In the genomic region with DNA sequence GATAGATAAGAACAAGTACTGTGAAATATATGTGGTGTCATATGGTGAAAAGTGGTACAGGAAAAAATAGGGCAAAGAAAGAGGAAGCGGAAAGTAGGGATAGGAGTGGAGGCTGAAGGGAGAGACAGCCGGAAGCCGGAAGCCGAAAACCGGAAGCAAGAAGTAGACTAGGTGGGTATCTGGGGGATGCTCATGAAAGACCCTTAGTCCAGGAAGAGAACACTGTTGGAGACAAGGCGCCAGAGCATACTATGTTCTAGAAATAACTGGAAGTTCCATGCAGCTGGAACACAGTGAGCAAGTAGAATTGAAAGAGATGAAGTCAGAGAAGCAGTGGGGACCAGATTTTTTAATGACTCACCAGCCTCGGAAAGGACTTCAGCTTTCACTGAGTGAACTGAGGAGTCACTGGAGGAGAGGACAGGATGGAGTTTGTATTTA, we compare ENCODE assay signal across 1 cellular context.
TF ChIP-seq lines count a peak whose summit lies in the region.

No MANE protein-coding gene starts in this region.

TF ChIP-seq in K562, 482 proteins besides CTCF, POLR2A, EP300 and RAD21 (continued from another document and continues in another):
- TF ChIP-seq SMARCE1 (IDR thresholded peaks at IDR 0.05) (peak; percentile 49; the same call in 1 of the 2 replicates), ZNF212 (CRISPR knock-in tag; IDR thresholded peaks at IDR 0.05) (no peak), ZNF316 (IDR thresholded peaks at IDR 0.05) (0 out of 2 replicates have a peak, but pooled peaks have one; percentile 14), MEIS2 (IDR thresholded peaks at IDR 0.05; ENCODE audit: partially characterized antibody) (peak; percentile 11), MCM7 (IDR thresholded peaks at IDR 0.05) (no peak), CTBP1 (IDR thresholded peaks at IDR 0.05; ENCODE audit: borderline replicate concordance) (peak; percentile 67), NFRKB (IDR thresholded peaks at IDR 0.05; ENCODE audit: low read depth) (peak; percentile 74), ESRRA (IDR thresholded peaks at IDR 0.05; ENCODE audit: borderline replicate concordance, low read depth) (0 out of 2 replicates have a peak, but pooled peaks have one; percentile 32), ZEB2 (IDR thresholded peaks at IDR 0.05) (0 out of 2 replicates have a peak, but pooled peaks have one; percentile 14), DNMT1 (IDR thresholded peaks at IDR 0.05) (0 out of 2 replicates have a peak, but pooled peaks have one; percentile 31), JUND (IDR thresholded peaks at IDR 0.05; ENCODE audit: borderline replicate concordance, low read depth, low read length) (peak; percentile 51; the same call in 1 of the 2 replicates), JUND (tag; IDR thresholded peaks at IDR 0.05; ENCODE audit: borderline replicate concordance, low read depth, low read length) (peak; percentile 63; the same call in 2 of the 3 replicates), KAT8 (IDR thresholded peaks at IDR 0.05; ENCODE audit: low read depth) (no peak), ELF1 (tag; IDR thresholded peaks at IDR 0.05) (peak; percentile 70), DPF2 (IDR thresholded peaks at IDR 0.05) (peak; percentile 50; the same call in 1 of the 2 replicates)
- TF ChIP-seq, protein P1, sequence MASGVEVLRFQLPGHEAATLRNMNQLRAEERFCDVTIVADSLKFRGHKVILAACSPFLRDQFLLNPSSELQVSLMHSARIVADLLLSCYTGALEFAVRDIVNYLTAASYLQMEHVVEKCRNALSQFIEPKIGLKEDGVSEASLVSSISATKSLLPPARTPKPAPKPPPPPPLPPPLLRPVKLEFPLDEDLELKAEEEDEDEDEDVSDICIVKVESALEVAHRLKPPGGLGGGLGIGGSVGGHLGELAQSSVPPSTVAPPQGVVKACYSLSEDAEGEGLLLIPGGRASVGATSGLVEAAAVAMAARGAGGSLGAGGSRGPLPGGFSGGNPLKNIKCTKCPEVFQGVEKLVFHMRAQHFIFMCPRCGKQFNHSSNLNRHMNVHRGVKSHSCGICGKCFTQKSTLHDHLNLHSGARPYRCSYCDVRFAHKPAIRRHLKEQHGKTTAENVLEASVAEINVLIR (CRISPR knock-in tag; IDR thresholded peaks at IDR 0.05) = no peak
- TF ChIP-seq, protein P2, sequence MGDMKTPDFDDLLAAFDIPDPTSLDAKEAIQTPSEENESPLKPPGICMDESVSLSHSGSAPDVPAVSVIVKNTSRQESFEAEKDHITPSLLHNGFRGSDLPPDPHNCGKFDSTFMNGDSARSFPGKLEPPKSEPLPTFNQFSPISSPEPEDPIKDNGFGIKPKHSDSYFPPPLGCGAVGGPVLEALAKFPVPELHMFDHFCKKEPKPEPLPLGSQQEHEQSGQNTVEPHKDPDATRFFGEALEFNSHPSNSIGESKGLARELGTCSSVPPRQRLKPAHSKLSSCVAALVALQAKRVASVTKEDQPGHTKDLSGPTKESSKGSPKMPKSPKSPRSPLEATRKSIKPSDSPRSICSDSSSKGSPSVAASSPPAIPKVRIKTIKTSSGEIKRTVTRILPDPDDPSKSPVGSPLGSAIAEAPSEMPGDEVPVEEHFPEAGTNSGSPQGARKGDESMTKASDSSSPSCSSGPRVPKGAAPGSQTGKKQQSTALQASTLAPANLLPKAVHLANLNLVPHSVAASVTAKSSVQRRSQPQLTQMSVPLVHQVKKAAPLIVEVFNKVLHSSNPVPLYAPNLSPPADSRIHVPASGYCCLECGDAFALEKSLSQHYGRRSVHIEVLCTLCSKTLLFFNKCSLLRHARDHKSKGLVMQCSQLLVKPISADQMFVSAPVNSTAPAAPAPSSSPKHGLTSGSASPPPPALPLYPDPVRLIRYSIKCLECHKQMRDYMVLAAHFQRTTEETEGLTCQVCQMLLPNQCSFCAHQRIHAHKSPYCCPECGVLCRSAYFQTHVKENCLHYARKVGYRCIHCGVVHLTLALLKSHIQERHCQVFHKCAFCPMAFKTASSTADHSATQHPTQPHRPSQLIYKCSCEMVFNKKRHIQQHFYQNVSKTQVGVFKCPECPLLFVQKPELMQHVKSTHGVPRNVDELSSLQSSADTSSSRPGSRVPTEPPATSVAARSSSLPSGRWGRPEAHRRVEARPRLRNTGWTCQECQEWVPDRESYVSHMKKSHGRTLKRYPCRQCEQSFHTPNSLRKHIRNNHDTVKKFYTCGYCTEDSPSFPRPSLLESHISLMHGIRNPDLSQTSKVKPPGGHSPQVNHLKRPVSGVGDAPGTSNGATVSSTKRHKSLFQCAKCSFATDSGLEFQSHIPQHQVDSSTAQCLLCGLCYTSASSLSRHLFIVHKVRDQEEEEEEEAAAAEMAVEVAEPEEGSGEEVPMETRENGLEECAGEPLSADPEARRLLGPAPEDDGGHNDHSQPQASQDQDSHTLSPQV (IDR thresholded peaks at IDR 0.05) = peak; percentile 63; the same call in 1 of the 2 replicates
- TF ChIP-seq, protein P3, sequence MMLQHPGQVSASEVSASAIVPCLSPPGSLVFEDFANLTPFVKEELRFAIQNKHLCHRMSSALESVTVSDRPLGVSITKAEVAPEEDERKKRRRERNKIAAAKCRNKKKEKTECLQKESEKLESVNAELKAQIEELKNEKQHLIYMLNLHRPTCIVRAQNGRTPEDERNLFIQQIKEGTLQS (IDR thresholded peaks at IDR 0.05) = peak; percentile 79
- TF ChIP-seq, protein P3 (CRISPR knock-in tag; conservative IDR thresholded peaks at IDR 0.05) = no peak
- TF ChIP-seq, protein P4, sequence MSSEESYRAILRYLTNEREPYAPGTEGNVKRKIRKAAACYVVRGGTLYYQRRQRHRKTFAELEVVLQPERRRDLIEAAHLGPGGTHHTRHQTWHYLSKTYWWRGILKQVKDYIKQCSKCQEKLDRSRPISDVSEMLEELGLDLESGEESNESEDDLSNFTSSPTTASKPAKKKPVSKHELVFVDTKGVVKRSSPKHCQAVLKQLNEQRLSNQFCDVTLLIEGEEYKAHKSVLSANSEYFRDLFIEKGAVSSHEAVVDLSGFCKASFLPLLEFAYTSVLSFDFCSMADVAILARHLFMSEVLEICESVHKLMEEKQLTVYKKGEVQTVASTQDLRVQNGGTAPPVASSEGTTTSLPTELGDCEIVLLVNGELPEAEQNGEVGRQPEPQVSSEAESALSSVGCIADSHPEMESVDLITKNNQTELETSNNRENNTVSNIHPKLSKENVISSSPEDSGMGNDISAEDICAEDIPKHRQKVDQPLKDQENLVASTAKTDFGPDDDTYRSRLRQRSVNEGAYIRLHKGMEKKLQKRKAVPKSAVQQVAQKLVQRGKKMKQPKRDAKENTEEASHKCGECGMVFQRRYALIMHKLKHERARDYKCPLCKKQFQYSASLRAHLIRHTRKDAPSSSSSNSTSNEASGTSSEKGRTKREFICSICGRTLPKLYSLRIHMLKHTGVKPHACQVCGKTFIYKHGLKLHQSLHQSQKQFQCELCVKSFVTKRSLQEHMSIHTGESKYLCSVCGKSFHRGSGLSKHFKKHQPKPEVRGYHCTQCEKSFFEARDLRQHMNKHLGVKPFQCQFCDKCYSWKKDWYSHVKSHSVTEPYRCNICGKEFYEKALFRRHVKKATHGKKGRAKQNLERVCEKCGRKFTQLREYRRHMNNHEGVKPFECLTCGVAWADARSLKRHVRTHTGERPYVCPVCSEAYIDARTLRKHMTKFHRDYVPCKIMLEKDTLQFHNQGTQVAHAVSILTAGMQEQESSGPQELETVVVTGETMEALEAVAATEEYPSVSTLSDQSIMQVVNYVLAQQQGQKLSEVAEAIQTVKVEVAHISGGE (CRISPR knock-in tag; IDR thresholded peaks at IDR 0.05) = peak in 1 of 3 experiments; percentile 40; a peak in 1 of 6 replicates
- TF ChIP-seq, protein P5, sequence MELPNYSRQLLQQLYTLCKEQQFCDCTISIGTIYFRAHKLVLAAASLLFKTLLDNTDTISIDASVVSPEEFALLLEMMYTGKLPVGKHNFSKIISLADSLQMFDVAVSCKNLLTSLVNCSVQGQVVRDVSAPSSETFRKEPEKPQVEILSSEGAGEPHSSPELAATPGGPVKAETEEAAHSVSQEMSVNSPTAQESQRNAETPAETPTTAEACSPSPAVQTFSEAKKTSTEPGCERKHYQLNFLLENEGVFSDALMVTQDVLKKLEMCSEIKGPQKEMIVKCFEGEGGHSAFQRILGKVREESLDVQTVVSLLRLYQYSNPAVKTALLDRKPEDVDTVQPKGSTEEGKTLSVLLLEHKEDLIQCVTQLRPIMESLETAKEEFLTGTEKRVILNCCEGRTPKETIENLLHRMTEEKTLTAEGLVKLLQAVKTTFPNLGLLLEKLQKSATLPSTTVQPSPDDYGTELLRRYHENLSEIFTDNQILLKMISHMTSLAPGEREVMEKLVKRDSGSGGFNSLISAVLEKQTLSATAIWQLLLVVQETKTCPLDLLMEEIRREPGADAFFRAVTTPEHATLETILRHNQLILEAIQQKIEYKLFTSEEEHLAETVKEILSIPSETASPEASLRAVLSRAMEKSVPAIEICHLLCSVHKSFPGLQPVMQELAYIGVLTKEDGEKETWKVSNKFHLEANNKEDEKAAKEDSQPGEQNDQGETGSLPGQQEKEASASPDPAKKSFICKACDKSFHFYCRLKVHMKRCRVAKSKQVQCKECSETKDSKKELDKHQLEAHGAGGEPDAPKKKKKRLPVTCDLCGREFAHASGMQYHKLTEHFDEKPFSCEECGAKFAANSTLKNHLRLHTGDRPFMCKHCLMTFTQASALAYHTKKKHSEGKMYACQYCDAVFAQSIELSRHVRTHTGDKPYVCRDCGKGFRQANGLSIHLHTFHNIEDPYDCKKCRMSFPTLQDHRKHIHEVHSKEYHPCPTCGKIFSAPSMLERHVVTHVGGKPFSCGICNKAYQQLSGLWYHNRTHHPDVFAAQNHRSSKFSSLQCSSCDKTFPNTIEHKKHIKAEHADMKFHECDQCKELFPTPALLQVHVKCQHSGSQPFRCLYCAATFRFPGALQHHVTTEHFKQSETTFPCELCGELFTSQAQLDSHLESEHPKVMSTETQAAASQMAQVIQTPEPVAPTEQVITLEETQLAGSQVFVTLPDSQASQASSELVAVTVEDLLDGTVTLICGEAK (IDR thresholded peaks at IDR 0.05) = peak; percentile 82
- TF ChIP-seq, protein P5 (CRISPR knock-in tag; IDR thresholded peaks at IDR 0.05) = no peak
- TF ChIP-seq, protein P6, sequence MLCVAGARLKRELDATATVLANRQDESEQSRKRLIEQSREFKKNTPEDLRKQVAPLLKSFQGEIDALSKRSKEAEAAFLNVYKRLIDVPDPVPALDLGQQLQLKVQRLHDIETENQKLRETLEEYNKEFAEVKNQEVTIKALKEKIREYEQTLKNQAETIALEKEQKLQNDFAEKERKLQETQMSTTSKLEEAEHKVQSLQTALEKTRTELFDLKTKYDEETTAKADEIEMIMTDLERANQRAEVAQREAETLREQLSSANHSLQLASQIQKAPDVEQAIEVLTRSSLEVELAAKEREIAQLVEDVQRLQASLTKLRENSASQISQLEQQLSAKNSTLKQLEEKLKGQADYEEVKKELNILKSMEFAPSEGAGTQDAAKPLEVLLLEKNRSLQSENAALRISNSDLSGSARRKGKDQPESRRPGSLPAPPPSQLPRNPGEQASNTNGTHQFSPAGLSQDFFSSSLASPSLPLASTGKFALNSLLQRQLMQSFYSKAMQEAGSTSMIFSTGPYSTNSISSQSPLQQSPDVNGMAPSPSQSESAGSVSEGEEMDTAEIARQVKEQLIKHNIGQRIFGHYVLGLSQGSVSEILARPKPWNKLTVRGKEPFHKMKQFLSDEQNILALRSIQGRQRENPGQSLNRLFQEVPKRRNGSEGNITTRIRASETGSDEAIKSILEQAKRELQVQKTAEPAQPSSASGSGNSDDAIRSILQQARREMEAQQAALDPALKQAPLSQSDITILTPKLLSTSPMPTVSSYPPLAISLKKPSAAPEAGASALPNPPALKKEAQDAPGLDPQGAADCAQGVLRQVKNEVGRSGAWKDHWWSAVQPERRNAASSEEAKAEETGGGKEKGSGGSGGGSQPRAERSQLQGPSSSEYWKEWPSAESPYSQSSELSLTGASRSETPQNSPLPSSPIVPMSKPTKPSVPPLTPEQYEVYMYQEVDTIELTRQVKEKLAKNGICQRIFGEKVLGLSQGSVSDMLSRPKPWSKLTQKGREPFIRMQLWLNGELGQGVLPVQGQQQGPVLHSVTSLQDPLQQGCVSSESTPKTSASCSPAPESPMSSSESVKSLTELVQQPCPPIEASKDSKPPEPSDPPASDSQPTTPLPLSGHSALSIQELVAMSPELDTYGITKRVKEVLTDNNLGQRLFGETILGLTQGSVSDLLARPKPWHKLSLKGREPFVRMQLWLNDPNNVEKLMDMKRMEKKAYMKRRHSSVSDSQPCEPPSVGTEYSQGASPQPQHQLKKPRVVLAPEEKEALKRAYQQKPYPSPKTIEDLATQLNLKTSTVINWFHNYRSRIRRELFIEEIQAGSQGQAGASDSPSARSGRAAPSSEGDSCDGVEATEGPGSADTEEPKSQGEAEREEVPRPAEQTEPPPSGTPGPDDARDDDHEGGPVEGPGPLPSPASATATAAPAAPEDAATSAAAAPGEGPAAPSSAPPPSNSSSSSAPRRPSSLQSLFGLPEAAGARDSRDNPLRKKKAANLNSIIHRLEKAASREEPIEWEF (CRISPR knock-in tag; IDR thresholded peaks at IDR 0.05) = no peak
